In genomic region chr15:53716909-53717878, GRCh38 we compare ENCODE assay signal across 8 cellular contexts. TPM values are rescaled to one million over a fixed set of nuclear protein-coding genes. Genes with fewer than 3 reads are reported as not detected.
DNase-seq lines count a peak whose midpoint lies in the region; TF ChIP-seq lines count a peak whose summit lies in the region.
"Had no signal": no experiment of that assay in that cellular context is flagged by ENCODE, and none has a peak within 500 bp of the region (broad histone marks: within the 10 kb centered on the region; RNA-seq: fewer than 3 reads in every experiment).

No MANE protein-coding gene starts in this region.

- H2AFZ ChIP-seq in neural cell (ENCODE audit: low read depth, low read length) = no peak overlapping the region

- H3K9me3 ChIP-seq in neural cell (ENCODE audit: low read length) = no peaks in the 10 kb centered on the region
- no peaks in the 10 kb centered on the region for H3K9me3 ChIP-seq in tibial artery

- no peak overlapping the region for H3K4me3 Mint-ChIP-seq in brain

- peak; percentile 87 for TF ChIP-seq RAD21 in neural cell (conservative IDR thresholded peaks at IDR 0.05)

- H3K9me3 Mint-ChIP-seq in brain = no peaks in the 10 kb centered on the region

- peaks cover 5% of the 10 kb centered on the region for H3K4me1 Mint-ChIP-seq in brain

- TF ChIP-seq CTCF in NB4 (IDR thresholded peaks at IDR 0.05; ENCODE audit: low read depth, low read length) = peak; percentile 14
- TF ChIP-seq CTCF in brain (conservative IDR thresholded peaks at IDR 0.05) = peak; percentile 62 to 70
- TF ChIP-seq CTCF in neural cell (IDR thresholded peaks at IDR 0.05; ENCODE audit: poor library complexity, severe bottlenecking) = peak; percentile 74
- no peak for TF ChIP-seq CTCF in tibial artery (IDR thresholded peaks at IDR 0.05)

- no peak for TF ChIP-seq POLR2A in NB4 (IDR thresholded peaks at IDR 0.05; ENCODE audit: extremely low read depth, insufficient read length)

- in situ Hi-C loops in G401 (cut with HindIII; ENCODE audit: low sequenced_read_pairs) = no loop called here

- no peak overlapping the region for H3K9ac ChIP-seq in neural cell (ENCODE audit: low read length)

- no peaks in the 10 kb centered on the region for H3F3A ChIP-seq in neural cell (ENCODE audit: insufficient read depth, low read length, poor library complexity, severe bottlenecking)

- no peaks in the 10 kb centered on the region for H3K9me2 ChIP-seq in neural cell (ENCODE audit: insufficient read depth, low read length)

- H3K4me3 ChIP-seq in NB4 (ENCODE audit: low read depth, low read length) (no peak overlapping the region), neural cell (ENCODE audit: low read length) (no peak overlapping the region), tibial artery (no peak overlapping the region)

- no peak for TF ChIP-seq EP300 in neural cell (conservative IDR thresholded peaks at IDR 0.05; ENCODE audit: poor library complexity, severe bottlenecking)

- no peaks in the 10 kb centered on the region for H3K27me3 ChIP-seq in neural cell (ENCODE audit: insufficient read depth, low read depth, low read length)
- no peaks in the 10 kb centered on the region for H3K27me3 ChIP-seq in tibial artery

- H3K27ac Mint-ChIP-seq in brain = no peak overlapping the region

- DNase-seq in G401 (ENCODE audit: low spot score) (peak; percentile 47), NB4 (ENCODE audit: low read depth) (peak; percentile 20), AG08396 (ENCODE audit: low spot score) (no peak), tibial artery (no peak)
- DNase-seq in activated effector memory CD4-positive, alpha-beta T cell treated with anti-CD3 and anti-CD28 coated beads, Interleukin-2, amount 50 U/mL, for 16 hours = no peak
- DNase-seq: activated CD4-positive, alpha-beta T cell treated with anti-CD3 and anti-CD28 coated beads, Interleukin-2, amount 50 U/mL, for 1 hour had no signal

- H4K20me1 ChIP-seq in neural cell (ENCODE audit: insufficient read depth) = no peaks in the 10 kb centered on the region

- no peak overlapping the region for H3K27ac ChIP-seq in neural cell (ENCODE audit: low read length)
- H3K27ac ChIP-seq in tibial artery = no peak overlapping the region

- peaks cover 8% of the 10 kb centered on the region for H3K27me3 Mint-ChIP-seq in brain

- intact Hi-C loops in tibial artery (cut with DNase I; ENCODE audit: low total_unique reads) = no loop called here

- no peaks in the 10 kb centered on the region for H3K4me1 ChIP-seq in tibial artery

- no peak overlapping the region for H3K4me2 ChIP-seq in neural cell (ENCODE audit: low read length)

- H3K36me3 ChIP-seq in neural cell (ENCODE audit: insufficient read depth, low read length) (no peaks in the 10 kb centered on the region), tibial artery (no peaks in the 10 kb centered on the region)

- H3K79me2 ChIP-seq in neural cell (replicated peaks; ENCODE audit: insufficient read depth, low read length) = no peaks in the 10 kb centered on the region

- H3K36me3 Mint-ChIP-seq in brain = no peaks in the 10 kb centered on the region

TF ChIP-seq in neural cell, 6 proteins besides CTCF, POLR2A, EP300 and RAD21:
- TF ChIP-seq TAF1 (IDR thresholded peaks at IDR 0.05; ENCODE audit: low read depth) (no peak), EZH2 (IDR thresholded peaks at IDR 0.05; ENCODE audit: borderline replicate concordance, insufficient read depth, low read length, poor library complexity, severe bottlenecking) (no peak), MXI1 (conservative IDR thresholded peaks at IDR 0.05; ENCODE audit: poor library complexity, severe bottlenecking) (no peak), SMC3 (conservative IDR thresholded peaks at IDR 0.05; ENCODE audit: poor library complexity) (peak; percentile 84), REST (IDR thresholded peaks at IDR 0.05; ENCODE audit: borderline replicate concordance) (no peak), POLR2AphosphoS5 (IDR thresholded peaks at IDR 0.05) (no peak)

RNA-seq across cellular contexts. Expression of gene WDR72, which starts 42.3 kb away (rescaled TPM):
- total RNA-seq in G401 (2014; rRNA removed; shearing (Covaris generic)) = not detected in 2 replicates
- not detected for polyA plus RNA-seq in brain (ENCODE audit: insufficient read depth, low read depth, low replicate concordance)
- 0.05 TPM in 1 of 2 replicates, not detected in the other for polyA plus RNA-seq in neural cell
- 0.12 and 0.24 TPM in 2 replicates for polyA minus RNA-seq in neural cell

Comparison
In these comparisons a context has a peak if more than half of its experiments do, and no peak if none do; other contexts are left out.
1. DNase-seq: peak in G401 (single experiment) and NB4 (single experiment); none in AG08396 (single experiment), activated effector memory CD4-positive, alpha-beta T cell treated with anti-CD3 and anti-CD28 coated beads, Interleukin-2, amount 50 U/mL, for 16 hours (single experiment) and tibial artery (0 of 2).
2. CTCF ChIP-seq: peak in NB4 (single experiment), brain (2 of 2) and neural cell (single experiment); none in tibial artery (0 of 2).